Comparison of ENCODE assay signal across 11 cellular contexts in genomic region chr11:72015511-72016061, GRCh38. TPM values are rescaled to one million over a fixed set of nuclear protein-coding genes. Genes with fewer than 3 reads are reported as not detected.
A peak's percentile ranks its signal among the peaks of the same experiment; 100 is the strongest.
DNase-seq lines count a peak whose midpoint lies in the region; ATAC-seq and TF ChIP-seq lines count a peak whose summit lies in the region.
"Had no signal": no experiment of that assay in that cellular context is flagged by ENCODE, and none has a peak within 500 bp of the region (broad histone marks: within the 10 kb centered on the region; RNA-seq: fewer than 3 reads in every experiment).

No MANE protein-coding gene starts in this region.

- ATAC-seq in effector memory CD8-positive, alpha-beta T cell (replicated peaks) = no peak
- ATAC-seq in GM21619 (IDR thresholded peaks at IDR 0.05; ENCODE audit: unreplicated experiment) = no peak
- ATAC-seq in activated T-cell treated with anti-CD3 and anti-CD28 coated beads, Interleukin-2, amount 50 U/mL, for 72 hours (replicated peaks in 1 of 2) = no peak
- ATAC-seq in HG02885 (IDR thresholded peaks at IDR 0.05; ENCODE audit: poor library complexity, unreplicated experiment) = no peak

- no peak overlapping the region for H3K23ac ChIP-seq in trophoblast cell (ENCODE audit: low read length)

- H4K20me1 ChIP-seq in MM.1S (ENCODE audit: insufficient read depth, low read length) = no peaks in the 10 kb centered on the region

- no CpG with 5 or more reads among the region's 10 CpGs for WGBS in trophoblast cell (ENCODE audit: extremely low coverage, insufficient coverage, insufficient read length)

- H3K9ac ChIP-seq in MM.1S (ENCODE audit: low read length) (no peak overlapping the region), trophoblast cell (ENCODE audit: low read length) (no peak overlapping the region)
- H3K9ac ChIP-seq: BLaER1 had no signal

- H3K9me3 ChIP-seq in MM.1S (replicated peaks; ENCODE audit: insufficient read depth, low read length) (no peaks in the 10 kb centered on the region), trophoblast cell (ENCODE audit: insufficient read depth, low read depth, low read length) (peaks cover 2% of the 10 kb centered on the region)
- H3K9me3 ChIP-seq: BLaER1 had no signal

- H2AK5ac ChIP-seq in trophoblast cell (ENCODE audit: low read length) = no peak overlapping the region

- H3K27me3 ChIP-seq in MM.1S (replicated peaks; ENCODE audit: insufficient read depth, low read length) = no peaks in the 10 kb centered on the region
- no peaks in the 10 kb centered on the region for H3K27me3 ChIP-seq in trophoblast cell (ENCODE audit: insufficient read depth, low read length)
- H3K27me3 ChIP-seq: BLaER1 had no signal

- no peak overlapping the region for H3K4ac ChIP-seq in trophoblast cell (ENCODE audit: low read depth, low read length)

- H2AFZ ChIP-seq in MM.1S (ENCODE audit: low read length) = no peak overlapping the region
- no peak overlapping the region for H2AFZ ChIP-seq in trophoblast cell (ENCODE audit: insufficient read depth, low read length, poor library complexity)

- no peak overlapping the region for H4K12ac ChIP-seq in trophoblast cell (ENCODE audit: low read depth, low read length)

- no peak overlapping the region for H2BK12ac ChIP-seq in trophoblast cell (ENCODE audit: low read length)

- H3K79me2 ChIP-seq in MM.1S (ENCODE audit: low read length) (no peaks in the 10 kb centered on the region; the same call in 1 of the 2 replicates), trophoblast cell (ENCODE audit: control insufficient read depth, insufficient read depth, low read length, poor library complexity) (no peaks in the 10 kb centered on the region)

- peak overlapping the region; percentile 64 to 82 for H3K27ac Mint-ChIP-seq in effector memory CD8-positive, alpha-beta T cell
- no peak overlapping the region for H3K27ac Mint-ChIP-seq in activated T-cell treated with anti-CD3 and anti-CD28 coated beads, Interleukin-2, amount 50 U/mL, for 72 hours

- H3K36me3 ChIP-seq in MM.1S (replicated peaks; ENCODE audit: insufficient read depth, low read length) (peaks cover 21% of the 10 kb centered on the region), trophoblast cell (ENCODE audit: control insufficient read depth in 1 of 2, insufficient read depth in 2 of 2, low read length in 2 of 2) (peaks cover 86 to 99% of the 10 kb centered on the region in 2 experiments)

- peak; percentile 32 for DNase-seq in NCI-H82 (lab: John Stamatoyannopoulos, UW)
- no peak for DNase-seq in NCI-H82 treated with DMSO at 0.1 percent for 48 hours (lab: John Stamatoyannopoulos, UW; ENCODE audit: unreplicated experiment)
- no peak for DNase-seq in MM.1S
- no peak for DNase-seq in effector memory CD8-positive, alpha-beta T cell
- DNase-seq in trophoblast cell = peak; percentile 43 to 57
- DNase-seq in activated T-cell treated with anti-CD3 and anti-CD28 coated beads, Interleukin-2, amount 50 U/mL, for 72 hours = no peak
- DNase-seq: stimulated activated CD4-positive, alpha-beta T cell treated with anti-CD3 and anti-CD28 coated beads, Interleukin-1b, Interleukin-23, amount 100 ng/mL, for 48 hours had no signal

- no peak overlapping the region for H4K91ac ChIP-seq in trophoblast cell (ENCODE audit: low read depth, low read length)

- H3K9me3 Mint-ChIP-seq in effector memory CD8-positive, alpha-beta T cell = no peaks in the 10 kb centered on the region
- no peaks in the 10 kb centered on the region for H3K9me3 Mint-ChIP-seq in activated T-cell treated with anti-CD3 and anti-CD28 coated beads, Interleukin-2, amount 50 U/mL, for 72 hours

- H3K27me3 Mint-ChIP-seq in effector memory CD8-positive, alpha-beta T cell = no peaks in the 10 kb centered on the region
- no peaks in the 10 kb centered on the region for H3K27me3 Mint-ChIP-seq in activated T-cell treated with anti-CD3 and anti-CD28 coated beads, Interleukin-2, amount 50 U/mL, for 72 hours (ENCODE audit: low read depth)

- H3K4me3 ChIP-seq in MM.1S (ENCODE audit: low read length) (no peak overlapping the region), trophoblast cell (ENCODE audit: low read depth, low read length) (no peak overlapping the region)
- H3K4me3 ChIP-seq: BLaER1 had no signal

- no peak overlapping the region for H4K8ac ChIP-seq in trophoblast cell (ENCODE audit: low read depth, low read length)

- peak; percentile 16; the same call in 1 of the 2 replicates for TF ChIP-seq CTCF in MM.1S (IDR thresholded peaks at IDR 0.05; ENCODE audit: low read length)

- H3K4me1 Mint-ChIP-seq in effector memory CD8-positive, alpha-beta T cell (ENCODE audit: low read depth in 2 of 2) = peaks cover 9 to 16% of the 10 kb centered on the region in 2 donors
- peaks cover 7% of the 10 kb centered on the region for H3K4me1 Mint-ChIP-seq in activated T-cell treated with anti-CD3 and anti-CD28 coated beads, Interleukin-2, amount 50 U/mL, for 72 hours (ENCODE audit: low read depth)

- H2BK5ac ChIP-seq in trophoblast cell (ENCODE audit: low read depth, low read length, poor library complexity) = no peak overlapping the region

- H3K27ac ChIP-seq in MM.1S (ENCODE audit: low read length) (no peak overlapping the region), trophoblast cell (ENCODE audit: low read depth, low read length) (no peak overlapping the region)
- H3K27ac ChIP-seq: BLaER1, epithelial cell of prostate had no signal

- H3K9me2 ChIP-seq in MM.1S (replicated peaks; ENCODE audit: insufficient read depth, low read length) = no peaks in the 10 kb centered on the region

- H3F3A ChIP-seq in MM.1S (ENCODE audit: insufficient read depth, low read length) = no peaks in the 10 kb centered on the region

- no peak overlapping the region for H3K4me2 ChIP-seq in MM.1S (ENCODE audit: low read depth, low read length)
- no peak overlapping the region for H3K4me2 ChIP-seq in trophoblast cell (ENCODE audit: low read length)
- H3K4me2 ChIP-seq: BLaER1 had no signal

- no peak overlapping the region for H3K4me3 Mint-ChIP-seq in effector memory CD8-positive, alpha-beta T cell
- no peak overlapping the region for H3K4me3 Mint-ChIP-seq in activated T-cell treated with anti-CD3 and anti-CD28 coated beads, Interleukin-2, amount 50 U/mL, for 72 hours

- no peak overlapping the region for H3K14ac ChIP-seq in trophoblast cell (ENCODE audit: low read length)

- H3K18ac ChIP-seq in trophoblast cell (ENCODE audit: low read length) = no peak overlapping the region

- no peaks in the 10 kb centered on the region for H3K79me1 ChIP-seq in trophoblast cell (ENCODE audit: low read length)

- no peak overlapping the region for H2BK120ac ChIP-seq in trophoblast cell (ENCODE audit: insufficient read depth, low read length, poor library complexity)

- peaks cover 86% of the 10 kb centered on the region for H3K36me3 Mint-ChIP-seq in effector memory CD8-positive, alpha-beta T cell (ENCODE audit: insufficient read depth)
- peaks cover 14 to 45% of the 10 kb centered on the region in 2 donors for H3K36me3 Mint-ChIP-seq in activated T-cell treated with anti-CD3 and anti-CD28 coated beads, Interleukin-2, amount 50 U/mL, for 72 hours (ENCODE audit: insufficient read depth in 2 of 2)

- no peaks in the 10 kb centered on the region for H3K4me1 ChIP-seq in MM.1S (ENCODE audit: low read length)
- H3K4me1 ChIP-seq in trophoblast cell (ENCODE audit: control insufficient read depth in 1 of 2, insufficient read depth in 2 of 2, low read length in 2 of 2) = no peaks in the 10 kb centered on the region

RNA-seq across cellular contexts. Expression of gene IL18BP, which starts 16.9 kb away (rescaled TPM):
- polyA plus RNA-seq in trophoblast cell (2013) = 4.6 TPM in 2 replicates
- total RNA-seq in activated T-cell treated with anti-CD3 and anti-CD28 coated beads, Interleukin-2, amount 50 U/mL, for 72 hours = 10 to 100 TPM; 16.7 to 19.0 TPM

Comparison
In these comparisons a context has a peak if more than half of its experiments do, and no peak if none do; other contexts are left out.
1. DNase-seq: peak in NCI-H82 (single experiment) and trophoblast cell (2 of 2); none in NCI-H82 treated with DMSO at 0.1 percent for 48 hours (single experiment), MM.1S (single experiment), effector memory CD8-positive, alpha-beta T cell (0 of 3) and activated T-cell treated with anti-CD3 and anti-CD28 coated beads, Interleukin-2, amount 50 U/mL, for 72 hours (0 of 2).